In the genomic region with DNA sequence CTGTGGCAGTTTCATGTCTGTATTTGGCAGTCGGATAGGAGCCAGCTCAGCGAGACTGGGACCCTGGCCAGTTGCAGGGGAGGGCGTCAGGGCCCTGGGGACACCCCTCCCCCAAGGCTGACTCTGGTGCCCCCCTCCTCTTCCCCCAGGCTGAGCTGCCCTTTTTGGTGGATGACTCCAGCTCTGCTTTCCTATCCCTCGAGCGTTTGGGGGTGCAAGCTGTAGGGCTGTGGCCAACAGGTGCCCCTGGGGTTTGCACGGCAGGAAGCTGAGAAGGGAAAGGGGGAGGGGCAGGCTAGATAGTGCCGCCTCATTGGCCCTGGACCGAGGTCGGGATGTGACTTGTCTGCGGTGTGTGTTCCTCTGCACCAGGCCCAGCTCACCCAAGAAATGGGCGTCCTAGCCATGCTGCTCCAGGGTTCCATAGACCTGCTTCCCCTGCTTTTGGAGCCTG, we compare ENCODE assay signal across 10 cellular contexts. TPM values are rescaled to one million over a fixed set of nuclear protein-coding genes. Genes with fewer than 3 reads are reported as not detected.
DNase-seq lines count a peak whose midpoint lies in the region; ATAC-seq lines count a peak whose summit lies in the region.
"Had no signal": no experiment of that assay in that cellular context is flagged by ENCODE, and none has a peak within 500 bp of the region (broad histone marks: within the 10 kb centered on the region; RNA-seq: fewer than 3 reads in every experiment).

No MANE protein-coding gene starts in this region.

- H3K4me3 Mint-ChIP-seq in stimulated activated memory B cell treated with anti-CD40 and anti-IgM and Interleukin-4, amounts not matched to agents 10 μg/mL and 1 μg/mL and 100 μg/mL, for 72 hours: no peak overlapping the region

- H3K27ac Mint-ChIP-seq in stimulated activated memory B cell treated with anti-CD40 and anti-IgM and Interleukin-4, amounts not matched to agents 10 μg/mL and 1 μg/mL and 100 μg/mL, for 72 hours: no peak overlapping the region

- H3K36me3 Mint-ChIP-seq in stimulated activated memory B cell treated with anti-CD40 and anti-IgM and Interleukin-4, amounts not matched to agents 10 μg/mL and 1 μg/mL and 100 μg/mL, for 72 hours: no peaks in the 10 kb centered on the region

- peak; percentile 66 for ATAC-seq in left ventricle myocardium superior
- peak; percentile 2 for ATAC-seq in stimulated activated memory B cell treated with anti-CD40 and anti-IgM and Interleukin-4, amounts not matched to agents 10 μg/mL and 1 μg/mL and 100 μg/mL, for 72 hours
- ATAC-seq in GM19324 (IDR thresholded peaks at IDR 0.05; ENCODE audit: low FRiP score, unreplicated experiment): no peak
- no peak for ATAC-seq in HG02610 (IDR thresholded peaks at IDR 0.05; ENCODE audit: unreplicated experiment)

- H3K4me1 Mint-ChIP-seq in stimulated activated memory B cell treated with anti-CD40 and anti-IgM and Interleukin-4, amounts not matched to agents 10 μg/mL and 1 μg/mL and 100 μg/mL, for 72 hours: peaks cover 5% of the 10 kb centered on the region

- intact Hi-C loops in left ventricle myocardium superior (cut with micrococcal nuclease): loop anchor here (10.0 kb wide), 1 partner anchor 74 kb away; no protein-coding TSS in a partner anchor

- no peaks in the 10 kb centered on the region for H3K9me3 Mint-ChIP-seq in stimulated activated memory B cell treated with anti-CD40 and anti-IgM and Interleukin-4, amounts not matched to agents 10 μg/mL and 1 μg/mL and 100 μg/mL, for 72 hours

- DNase-seq in NCI-H82 (lab: John Stamatoyannopoulos, UW) (peak; percentile 33), NCI-H82 treated with DMSO at 0.1 percent for 48 hours (lab: John Stamatoyannopoulos, UW; ENCODE audit: unreplicated experiment) (no peak), UCSD-AML1 (lab: John Stamatoyannopoulos, UW; ENCODE audit: unreplicated experiment) (peak; percentile 13), left ventricle myocardium superior (peak; percentile 74), NCI-H2171 treated with DMSO at 0.1 percent for 48 hours (lab: John Stamatoyannopoulos, UW) (no peak)

- peaks cover 43% of the 10 kb centered on the region for H3K27me3 Mint-ChIP-seq in stimulated activated memory B cell treated with anti-CD40 and anti-IgM and Interleukin-4, amounts not matched to agents 10 μg/mL and 1 μg/mL and 100 μg/mL, for 72 hours

RNA-seq across cellular contexts. Expression of gene SPEG, which starts 26.4 kb away (rescaled TPM):
- total RNA-seq in left ventricle myocardium superior: 111 TPM

RNA-seq across cellular contexts. Expression of gene GMPPA, which starts 37.6 kb away (rescaled TPM):
- 21.6 TPM for total RNA-seq in left ventricle myocardium superior

RNA-seq across cellular contexts. Expression of gene DES, which starts 42.9 kb away (rescaled TPM):
- total RNA-seq in left ventricle myocardium superior: 14,457 TPM

RNA-seq across cellular contexts. Expression of gene ASIC4, which starts 53.2 kb away (rescaled TPM):
- total RNA-seq in left ventricle myocardium superior: not detected
- total RNA-seq: H4, suprapubic skin had no signal

Comparison
In these comparisons a context has a peak if more than half of its experiments do, and no peak if none do; other contexts are left out.
1. DNase-seq: peak in NCI-H82 (single experiment), UCSD-AML1 (single experiment) and left ventricle myocardium superior (single experiment); none in NCI-H82 treated with DMSO at 0.1 percent for 48 hours (single experiment) and NCI-H2171 treated with DMSO at 0.1 percent for 48 hours (single experiment).
2. ATAC-seq: peak in left ventricle myocardium superior (single experiment) and stimulated activated memory B cell treated with anti-CD40 and anti-IgM and Interleukin-4, amounts not matched to agents 10 μg/mL and 1 μg/mL and 100 μg/mL, for 72 hours (single experiment); none in GM19324 (single experiment) and HG02610 (single experiment).